26 cellular contexts compared by ENCODE assay signal in genomic region chr4:108592674-108592986, GRCh38. TPM values are rescaled to one million over a fixed set of nuclear protein-coding genes. Genes with fewer than 3 reads are reported as not detected.
A peak's percentile ranks its signal among the peaks of the same experiment; 100 is the strongest.
DNase-seq lines count a peak whose midpoint lies in the region; ATAC-seq and TF ChIP-seq lines count a peak whose summit lies in the region.
"Had no signal": no experiment of that assay in that cellular context is flagged by ENCODE, and none has a peak within 500 bp of the region (broad histone marks: within the 10 kb centered on the region; RNA-seq: fewer than 3 reads in every experiment).

No MANE protein-coding gene starts in this region.

- H3K36me3 ChIP-seq in mesendoderm (ENCODE audit: control insufficient read depth, insufficient read depth, low read length) = no peaks in the 10 kb centered on the region
- H3K36me3 ChIP-seq: cardiac muscle cell, sigmoid colon, upper lobe of right lung had no signal

- no peak overlapping the region for H2BK15ac ChIP-seq in mesendoderm (replicated peaks; ENCODE audit: low read depth)

- no peaks in the 10 kb centered on the region for H3K79me1 ChIP-seq in mesendoderm (ENCODE audit: low read length)

- no peak overlapping the region for H3K18ac ChIP-seq in mesendoderm (ENCODE audit: low read length)

- H4K8ac ChIP-seq in mesendoderm (ENCODE audit: low read depth, low read length) = no peak overlapping the region

- H3K4me1 ChIP-seq in mesendoderm (ENCODE audit: control insufficient read depth, low read depth, low read length) = no peaks in the 10 kb centered on the region
- H3K4me1 ChIP-seq: parathyroid adenoma, sigmoid colon, upper lobe of right lung had no signal

- ATAC-seq in WTC11 = peak; percentile 49
- ATAC-seq: activated T-helper 17 cell treated with anti-CD3 and anti-CD28 coated beads, Interleukin-2, amount 50 U/mL, for 72 hours; esophagus mucosa; Panc1; stimulated activated naive CD8-positive, alpha-beta T cell treated with anti-CD3 and anti-CD28 coated beads, Interleukin-15, amount 100 ng/mL, for 72 hours; upper lobe of right lung had no signal

- H3K4me2 ChIP-seq in mesendoderm (ENCODE audit: low read length) = no peak overlapping the region

- H2AK5ac ChIP-seq in mesendoderm (ENCODE audit: low read length) = no peak overlapping the region

- peaks cover 90% of the 10 kb centered on the region for H3K27me3 Mint-ChIP-seq in WTC11 (ENCODE audit: low read depth)
- H3K27me3 Mint-ChIP-seq: activated naive CD8-positive, alpha-beta T cell treated with anti-CD3 and anti-CD28 coated beads, Interleukin-2, amount 10 ng/mL, durations not matched to agents 7 days and 5 days; activated T-helper 17 cell treated with anti-CD3 and anti-CD28 coated beads, Interleukin-2, amount 50 U/mL, for 72 hours; naive B cell; stimulated activated naive CD8-positive, alpha-beta T cell treated with anti-CD3 and anti-CD28 coated beads, Interleukin-15, amount 100 ng/mL, for 72 hours had no signal

- POLR2A ChIA-PET in WTC11 (lab: Charles Lee) = no interaction called here

- peaks cover 4% of the 10 kb centered on the region; the same call in 1 of the 2 replicates for H3K36me3 Mint-ChIP-seq in WTC11

- TF ChIP-seq CTCF in WTC11 (IDR thresholded peaks at IDR 0.05) = no peak

- no peak overlapping the region for H4K5ac ChIP-seq in mesendoderm (ENCODE audit: low read length)

- H3K23ac ChIP-seq in mesendoderm (ENCODE audit: low read length) = no peak overlapping the region

- WGBS in mesendoderm (ENCODE audit: extremely low coverage, insufficient coverage, low lambda C conversion rate) = no CpG with 5 or more reads among the region's 2 CpGs

- no peak overlapping the region for H3K56ac ChIP-seq in mesendoderm (ENCODE audit: low read length)

- peaks cover 7% of the 10 kb centered on the region for H3K9me3 Mint-ChIP-seq in WTC11
- H3K9me3 Mint-ChIP-seq: activated naive CD8-positive, alpha-beta T cell treated with anti-CD3 and anti-CD28 coated beads, Interleukin-2, amount 10 ng/mL, durations not matched to agents 7 days and 5 days; stimulated activated naive CD8-positive, alpha-beta T cell treated with anti-CD3 and anti-CD28 coated beads, Interleukin-15, amount 100 ng/mL, for 72 hours had no signal

- H3K4me3 ChIP-seq in mesendoderm (ENCODE audit: low read length) = no peak overlapping the region
- H3K4me3 ChIP-seq: cardiac muscle cell, left ventricle myocardium inferior, sigmoid colon, upper lobe of right lung had no signal

- H3K27ac Mint-ChIP-seq in WTC11 = no peak overlapping the region
- H3K27ac Mint-ChIP-seq: activated naive CD8-positive, alpha-beta T cell treated with anti-CD3 and anti-CD28 coated beads, Interleukin-2, amount 10 ng/mL, durations not matched to agents 7 days and 5 days; activated T-helper 17 cell treated with anti-CD3 and anti-CD28 coated beads, Interleukin-2, amount 50 U/mL, for 72 hours; naive B cell had no signal

- DNase-seq in DMS53 treated with DMSO at 0.1 percent for 48 hours (lab: John Stamatoyannopoulos, UW; ENCODE audit: unreplicated experiment) (peak; percentile 23), NCI-H1092 treated with DMSO at 0.1 percent for 48 hours (lab: John Stamatoyannopoulos, UW) (peak; percentile 62), WTC11 (ENCODE audit: low spot score) (no peak), mesendoderm (peak; percentile 30), CD1c-positive myeloid dendritic cell (ENCODE audit: extremely low spot score) (no peak), NCI-H1694 treated with DMSO at 0.1 percent for 48 hours (lab: John Stamatoyannopoulos, UW) (no peak)
- DNase-seq in NK-92 treated with Interleukin-12 subunit alpha and Interleukin-12 subunit beta, amount 100 ng/mL, for 24 hours (lab: John Stamatoyannopoulos, UW) = no peak
- DNase-seq: activated naive CD8-positive, alpha-beta T cell treated with anti-CD3 and anti-CD28 coated beads, Interleukin-2, amount 10 ng/mL, durations not matched to agents 7 days and 5 days; AML-193; Calu3; GF-D8; Kasumi-1; left ventricle myocardium inferior; naive B cell; NCI-H1930; NCI-H774; sigmoid colon; SK-N-SH; stimulated activated CD4-positive, alpha-beta T cell treated with anti-CD3 and anti-CD28 coated beads, Interleukin-1b, Interleukin-23, amount 100 ng/mL, for 48 hours; stimulated activated naive CD8-positive, alpha-beta T cell treated with anti-CD3 and anti-CD28 coated beads, Interleukin-15, amount 100 ng/mL, for 72 hours; upper lobe of right lung had no signal

- no peak overlapping the region for H2BK5ac ChIP-seq in mesendoderm (ENCODE audit: low read length)

- no peak overlapping the region for H3K4me3 Mint-ChIP-seq in WTC11
- H3K4me3 Mint-ChIP-seq: activated naive CD8-positive, alpha-beta T cell treated with anti-CD3 and anti-CD28 coated beads, Interleukin-2, amount 10 ng/mL, durations not matched to agents 7 days and 5 days; activated T-helper 17 cell treated with anti-CD3 and anti-CD28 coated beads, Interleukin-2, amount 50 U/mL, for 72 hours; naive B cell; stimulated activated naive CD8-positive, alpha-beta T cell treated with anti-CD3 and anti-CD28 coated beads, Interleukin-15, amount 100 ng/mL, for 72 hours had no signal

- no peak overlapping the region for H3K9ac ChIP-seq in mesendoderm (ENCODE audit: low read length)
- H3K9ac ChIP-seq: parathyroid adenoma, SK-N-SH had no signal

- H3K79me2 ChIP-seq in mesendoderm (ENCODE audit: control insufficient read depth, insufficient read depth, low read length) = no peaks in the 10 kb centered on the region
- H3K79me2 ChIP-seq: parathyroid adenoma had no signal

- H3K27ac ChIP-seq in mesendoderm (ENCODE audit: low read depth, low read length) = no peak overlapping the region
- H3K27ac ChIP-seq: cardiac muscle cell, left ventricle myocardium inferior, parathyroid adenoma, sigmoid colon, upper lobe of right lung had no signal

- CTCF ChIA-PET in WTC11 (lab: Charles Lee) = interaction anchor here (0.7 to 1.5 kb wide), 3 partner anchors 20 to 534 kb away, joined by 4 to 6 read pairs (median 4); no protein-coding TSS in a partner anchor

- H2BK120ac ChIP-seq in mesendoderm (ENCODE audit: low read depth, low read length) = no peak overlapping the region

- H3K4me1 Mint-ChIP-seq in WTC11 = peaks cover 7% of the 10 kb centered on the region

- no peak overlapping the region for H3K4ac ChIP-seq in mesendoderm (ENCODE audit: low read depth, low read length)

- no peaks in the 10 kb centered on the region for H3K27me3 ChIP-seq in mesendoderm (ENCODE audit: insufficient read depth, low read length, poor library complexity)
- H3K27me3 ChIP-seq: cardiac muscle cell, sigmoid colon, upper lobe of right lung had no signal

TF ChIP-seq in WTC11, 78 proteins besides CTCF, POLR2A, EP300 and RAD21 (continues in another document):
- TF ChIP-seq ELF4 (CRISPR knock-in tag; IDR thresholded peaks at IDR 0.05; ENCODE audit: low read depth) (no peak), ZNF138 (CRISPR knock-in tag; conservative IDR thresholded peaks at IDR 0.05) (no peak), TP53 (CRISPR knock-in tag; IDR thresholded peaks at IDR 0.05) (no peak), NR1H2 (CRISPR knock-in tag; IDR thresholded peaks at IDR 0.05) (no peak), ZNF281 (CRISPR knock-in tag; IDR thresholded peaks at IDR 0.05) (no peak), CBFB (CRISPR knock-in tag; IDR thresholded peaks at IDR 0.05; ENCODE audit: low read depth) (no peak), RELA (CRISPR knock-in tag; IDR thresholded peaks at IDR 0.05; ENCODE audit: borderline replicate concordance) (no peak), ATF6 (CRISPR knock-in tag; IDR thresholded peaks at IDR 0.05) (no peak), ZNF423 (CRISPR knock-in tag; IDR thresholded peaks at IDR 0.05) (no peak)

RNA-seq across cellular contexts. Expression of gene RPL34, which starts 27.7 kb away (rescaled TPM):
- total RNA-seq in WTC11 (2021) = 1,253 to 1,310 TPM (median 1,269 TPM) in 3 replicates
- polyA plus RNA-seq in mesendoderm (2013, experiment 1 of 2) = 2,569 TPM
- polyA plus RNA-seq in mesendoderm (2013, experiment 2 of 2) = 2,565 TPM

RNA-seq across cellular contexts. Expression of gene OSTC, which starts 57.8 kb away (rescaled TPM):
- 123 to 132 TPM (median 125 TPM) in 3 replicates for total RNA-seq in WTC11 (2021)
- 276 TPM for polyA plus RNA-seq in mesendoderm (2013, experiment 1 of 2)
- polyA plus RNA-seq in mesendoderm (2013, experiment 2 of 2) = 272 TPM

Comparison
In these comparisons a context has a peak if more than half of its experiments do, and no peak if none do; other contexts are left out.
1. DNase-seq: peak in DMS53 treated with DMSO at 0.1 percent for 48 hours (single experiment), NCI-H1092 treated with DMSO at 0.1 percent for 48 hours (single experiment) and mesendoderm (single experiment); none in WTC11 (single experiment), NK-92 treated with Interleukin-12 subunit alpha and Interleukin-12 subunit beta, amount 100 ng/mL, for 24 hours (single experiment), CD1c-positive myeloid dendritic cell (single experiment) and NCI-H1694 treated with DMSO at 0.1 percent for 48 hours (single experiment).